1 cellular context compared by ENCODE assay signal in genomic region chr5:95857185-95857945, GRCh38.
TF ChIP-seq lines count a peak whose summit lies in the region.

No MANE protein-coding gene starts in this region.

TF ChIP-seq in HepG2, 621 proteins besides CTCF, POLR2A, EP300 and RAD21 (continued from another document and continues in another):
- TF ChIP-seq HMGXB3 (CRISPR knock-in tag; IDR thresholded peaks at IDR 0.05; ENCODE audit: borderline replicate concordance) (peak; percentile 53), MTA1 (CRISPR knock-in tag; IDR thresholded peaks at IDR 0.05; ENCODE audit: borderline replicate concordance) (peak; percentile 93), NKX3-1 (CRISPR knock-in tag; IDR thresholded peaks at IDR 0.05) (peak; percentile 89), JUN (CRISPR knock-in tag; IDR thresholded peaks at IDR 0.05) (peak; percentile 67), ZNF878 (CRISPR knock-in tag; IDR thresholded peaks at IDR 0.05) (peak; percentile 97), SKIL (CRISPR knock-in tag; IDR thresholded peaks at IDR 0.05; ENCODE audit: borderline replicate concordance) (peak; percentile 73; the same call in 1 of the 2 replicates), ZBTB37 (CRISPR knock-in tag; IDR thresholded peaks at IDR 0.05) (peak; percentile 52; the same call in 1 of the 2 replicates), ZNF883 (CRISPR knock-in tag; IDR thresholded peaks at IDR 0.05; ENCODE audit: not compliant biosample characterization) (peak; percentile 68), ZNF724P (CRISPR knock-in tag; IDR thresholded peaks at IDR 0.05; ENCODE audit: borderline replicate concordance) (0 out of 2 replicates have a peak, but pooled peaks have one; percentile 57), ARID4A (CRISPR knock-in tag; IDR thresholded peaks at IDR 0.05; ENCODE audit: borderline replicate concordance) (peak; percentile 61), SUZ12 (IDR thresholded peaks at IDR 0.05; ENCODE audit: low read depth, low read length) (no peak), ZNF234 (CRISPR knock-in tag; conservative IDR thresholded peaks at IDR 0.05) (no peak), ZNF10 (CRISPR knock-in tag; IDR thresholded peaks at IDR 0.05; ENCODE audit: borderline replicate concordance, low read depth) (no peak), ZNF775 (CRISPR knock-in tag; IDR thresholded peaks at IDR 0.05; ENCODE audit: borderline replicate concordance) (0 out of 2 replicates have a peak, but pooled peaks have one; percentile 28), ZSCAN25 (CRISPR knock-in tag; IDR thresholded peaks at IDR 0.05) (peak; percentile 60; the same call in 1 of the 2 replicates), ZNF709 (CRISPR knock-in tag; IDR thresholded peaks at IDR 0.05) (peak; percentile 90), LCORL (IDR thresholded peaks at IDR 0.05) (no peak), LCORL (CRISPR knock-in tag; IDR thresholded peaks at IDR 0.05) (peak; percentile 91), RELA (CRISPR knock-in tag; IDR thresholded peaks at IDR 0.05) (no peak), ZFP36L2 (CRISPR knock-in tag; IDR thresholded peaks at IDR 0.05) (no peak), ZBTB7A (CRISPR knock-in tag; IDR thresholded peaks at IDR 0.05) (peak; percentile 92), BRCA1 (CRISPR knock-in tag; IDR thresholded peaks at IDR 0.05) (0 out of 2 replicates have a peak, but pooled peaks have one; percentile 55), NR2C2 (CRISPR knock-in tag; IDR thresholded peaks at IDR 0.05; ENCODE audit: borderline replicate concordance) (peak; percentile 95), ZFX (CRISPR knock-in tag; IDR thresholded peaks at IDR 0.05; ENCODE audit: low read depth) (peak; percentile 70), PRPF4 (IDR thresholded peaks at IDR 0.05; ENCODE audit: low read depth, low read length, poor library complexity, severe bottlenecking) (no peak), ATF4 (CRISPR knock-in tag; IDR thresholded peaks at IDR 0.05) (peak in 1 of 2 experiments; percentile 41; a peak in 1 of 4 replicates), ZSCAN9 (CRISPR knock-in tag; IDR thresholded peaks at IDR 0.05; ENCODE audit: borderline replicate concordance) (peak; percentile 77; the same call in 1 of the 2 replicates), FOXC1 (CRISPR knock-in tag; IDR thresholded peaks at IDR 0.05; ENCODE audit: borderline replicate concordance) (peak; percentile 68; the same call in 1 of the 2 replicates), ZNF451 (CRISPR knock-in tag; IDR thresholded peaks at IDR 0.05) (peak; percentile 88; the same call in 1 of the 2 replicates), KDM6A (CRISPR knock-in tag; IDR thresholded peaks at IDR 0.05; ENCODE audit: low read depth) (peak; percentile 55), GABPA (IDR thresholded peaks at IDR 0.05; ENCODE audit: low read depth, low read length) (no peak), GABPA (CRISPR knock-in tag; IDR thresholded peaks at IDR 0.05; ENCODE audit: low read depth) (no peak), ZBTB33 (CRISPR knock-in tag; IDR thresholded peaks at IDR 0.05) (no peak), FOXA1 (IDR thresholded peaks at IDR 0.05) (no peak), FOXA1 (CRISPR knock-in tag; IDR thresholded peaks at IDR 0.05) (peak; percentile 84)
- TF ChIP-seq, protein P1, sequence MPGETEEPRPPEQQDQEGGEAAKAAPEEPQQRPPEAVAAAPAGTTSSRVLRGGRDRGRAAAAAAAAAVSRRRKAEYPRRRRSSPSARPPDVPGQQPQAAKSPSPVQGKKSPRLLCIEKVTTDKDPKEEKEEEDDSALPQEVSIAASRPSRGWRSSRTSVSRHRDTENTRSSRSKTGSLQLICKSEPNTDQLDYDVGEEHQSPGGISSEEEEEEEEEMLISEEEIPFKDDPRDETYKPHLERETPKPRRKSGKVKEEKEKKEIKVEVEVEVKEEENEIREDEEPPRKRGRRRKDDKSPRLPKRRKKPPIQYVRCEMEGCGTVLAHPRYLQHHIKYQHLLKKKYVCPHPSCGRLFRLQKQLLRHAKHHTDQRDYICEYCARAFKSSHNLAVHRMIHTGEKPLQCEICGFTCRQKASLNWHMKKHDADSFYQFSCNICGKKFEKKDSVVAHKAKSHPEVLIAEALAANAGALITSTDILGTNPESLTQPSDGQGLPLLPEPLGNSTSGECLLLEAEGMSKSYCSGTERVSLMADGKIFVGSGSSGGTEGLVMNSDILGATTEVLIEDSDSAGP (CRISPR knock-in tag; IDR thresholded peaks at IDR 0.05; ENCODE audit: borderline replicate concordance): peak; percentile 62; the same call in 1 of the 2 replicates
- TF ChIP-seq, protein P2, sequence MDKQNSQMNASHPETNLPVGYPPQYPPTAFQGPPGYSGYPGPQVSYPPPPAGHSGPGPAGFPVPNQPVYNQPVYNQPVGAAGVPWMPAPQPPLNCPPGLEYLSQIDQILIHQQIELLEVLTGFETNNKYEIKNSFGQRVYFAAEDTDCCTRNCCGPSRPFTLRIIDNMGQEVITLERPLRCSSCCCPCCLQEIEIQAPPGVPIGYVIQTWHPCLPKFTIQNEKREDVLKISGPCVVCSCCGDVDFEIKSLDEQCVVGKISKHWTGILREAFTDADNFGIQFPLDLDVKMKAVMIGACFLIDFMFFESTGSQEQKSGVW (CRISPR knock-in tag; IDR thresholded peaks at IDR 0.05; ENCODE audit: borderline replicate concordance): no peak
- TF ChIP-seq, protein P3, sequence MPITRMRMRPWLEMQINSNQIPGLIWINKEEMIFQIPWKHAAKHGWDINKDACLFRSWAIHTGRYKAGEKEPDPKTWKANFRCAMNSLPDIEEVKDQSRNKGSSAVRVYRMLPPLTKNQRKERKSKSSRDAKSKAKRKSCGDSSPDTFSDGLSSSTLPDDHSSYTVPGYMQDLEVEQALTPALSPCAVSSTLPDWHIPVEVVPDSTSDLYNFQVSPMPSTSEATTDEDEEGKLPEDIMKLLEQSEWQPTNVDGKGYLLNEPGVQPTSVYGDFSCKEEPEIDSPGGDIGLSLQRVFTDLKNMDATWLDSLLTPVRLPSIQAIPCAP (CRISPR knock-in tag; IDR thresholded peaks at IDR 0.05; ENCODE audit: low read depth): no peak
